In genomic region chr10:79816290-79816689, GRCh38 we compare ENCODE assay signal across 4 cellular contexts. TPM values are rescaled to one million over a fixed set of nuclear protein-coding genes. Genes with fewer than 3 reads are reported as not detected.
"Had no signal": no experiment of that assay in that cellular context is flagged by ENCODE, and none has a peak within 500 bp of the region (broad histone marks: within the 10 kb centered on the region; RNA-seq: fewer than 3 reads in every experiment).

No MANE protein-coding gene starts in this region.

RNA-seq across cellular contexts. Expression of gene NUTM2E, which starts 10.2 kb away (rescaled TPM):
- total RNA-seq: GM23248, H4, H9, HT1080 had no signal
